In genomic region chr12:111753144-111753881, GRCh38 we compare ENCODE assay signal across 9 cellular contexts. TPM values are rescaled to one million over a fixed set of nuclear protein-coding genes. Genes with fewer than 3 reads are reported as not detected.
DNase-seq lines count a peak whose midpoint lies in the region; ATAC-seq, FAIRE-seq and TF ChIP-seq lines count a peak whose summit lies in the region.
"Had no signal": no experiment of that assay in that cellular context is flagged by ENCODE, and none has a peak within 500 bp of the region (broad histone marks: within the 10 kb centered on the region; RNA-seq: fewer than 3 reads in every experiment).

No MANE protein-coding gene starts in this region.

- no peaks in the 10 kb centered on the region for H3K27me3 Mint-ChIP-seq in immature natural killer cell (ENCODE audit: low read depth in 3 of 3)

- H3K36me3 ChIP-seq in HepG2 (replicated peaks in 1 of 2; ENCODE audit: control insufficient read depth in 1 of 2, insufficient read depth in 2 of 2, low read length in 2 of 2), result peaks cover 2 to 11% of the 10 kb centered on the region in 2 experiments; a peak in 3 of 5 replicates

- no peaks in the 10 kb centered on the region for H4K20me1 ChIP-seq in HepG2 (ENCODE audit: insufficient read depth, low read length)

- H3K4me1 Mint-ChIP-seq in immature natural killer cell, result peaks cover 0 to 3% of the 10 kb centered on the region in 2 donors

- in situ Hi-C loops in HepG2 (cut with HindIII; ENCODE audit: extremely low pct_ligation_motif_present, low pct_unique_long_range_greater_than_20kb), result loop anchor here (10.0 kb wide), 1 partner anchor 61 kb away; no protein-coding TSS in a partner anchor

- no peak overlapping the region for H3K4me3 Mint-ChIP-seq in immature natural killer cell

- peak; percentile 49 for DNase-seq in DMS 273 (lab: John Stamatoyannopoulos, UW; ENCODE audit: unreplicated experiment)
- no peak for DNase-seq in DMS 273 treated with DMSO at 0.1 percent for 48 hours (lab: John Stamatoyannopoulos, UW)
- peak; percentile 60 for DNase-seq in NCI-H2196 (lab: John Stamatoyannopoulos, UW; ENCODE audit: unreplicated experiment)
- DNase-seq in cerebellar cortex (ENCODE audit: low spot score), result peak; percentile 62
- peak; percentile 53 for DNase-seq in HepG2 (ENCODE audit: low spot score)
- DNase-seq in ureter (ENCODE audit: low spot score), result peak; percentile 71
- no peak for DNase-seq in activated CD4-positive, CD25-positive, alpha-beta regulatory T cell treated with anti-CD3 and anti-CD28 coated beads, Interleukin-2, amount 50 U/mL, for 72 hours
- no peak for DNase-seq in immature natural killer cell

- H3K9me3 ChIP-seq in HepG2 (ENCODE audit: low read length), result no peaks in the 10 kb centered on the region

- peak; percentile 98 for TF ChIP-seq CTCF in HepG2 (CRISPR knock-in tag; IDR thresholded peaks at IDR 0.05)

- peaks cover 0 to 12% (median 9%) of the 10 kb centered on the region in 3 donors for H3K36me3 Mint-ChIP-seq in immature natural killer cell

- TF ChIP-seq POLR2A in HepG2 (IDR thresholded peaks at IDR 0.05; ENCODE audit: insufficient read depth in 1 of 2, low read depth in 2 of 2, low read length in 2 of 2), result no peak

- H3K27ac Mint-ChIP-seq in immature natural killer cell, result no peak overlapping the region

- H3K4me2 ChIP-seq in HepG2 (ENCODE audit: low read depth, low read length), result no peak overlapping the region

- 73% methylated on average over 18 of the region's 23 CpGs for WGBS in HepG2 (ENCODE audit: low lambda C conversion rate)

- no TSS peak for BruUV-seq in HepG2 (replicated peaks; lab: Mats Ljungman, UMichigan)

- no peak overlapping the region for H2AFZ ChIP-seq in HepG2 (ENCODE audit: low read length)

- H3K79me2 ChIP-seq in HepG2 (ENCODE audit: insufficient read depth, low read length), result no peaks in the 10 kb centered on the region

- CTCF ChIA-PET in HepG2 (lab: Yijun Ruan, JAX; ENCODE audit: low intra/inter-chr PET ratio, low total read pairs), result interaction anchor here (2.3 to 4.2 kb wide), 2 partner anchors 35 to 60 kb away, joined by 31 to 43 read pairs; no protein-coding TSS in a partner anchor

- intact Hi-C loops in HepG2 (cut with micrococcal nuclease; ENCODE audit: unreplicated experiment), result loop anchor here (1.0 kb wide), 2 partner anchors 35 to 60 kb away; no protein-coding TSS in a partner anchor

- no peaks in the 10 kb centered on the region for H3K9me3 Mint-ChIP-seq in immature natural killer cell

- no peak overlapping the region for H3K4me3 ChIP-seq in HepG2 (replicated peaks in 1 of 3; ENCODE audit: insufficient read depth in 1 of 3, low read depth in 2 of 3, low read length in 3 of 3)

- POLR2A ChIA-PET in HepG2 (lab: Yijun Ruan, JAX), result interaction anchor here (0.9 to 1.7 kb wide), 4 partner anchors 13 to 60 kb away, joined by 3 to 6 read pairs (median 4); partner anchors contain the start of gene ALDH2

- TF ChIP-seq EP300 in HepG2 (IDR thresholded peaks at IDR 0.05; ENCODE audit: low read depth in 2 of 2, low read length in 2 of 2), result no peak
- no peak for TF ChIP-seq EP300 in HepG2 (CRISPR knock-in tag; IDR thresholded peaks at IDR 0.05; ENCODE audit: borderline replicate concordance)

- peaks cover 16% of the 10 kb centered on the region for H3K4me1 ChIP-seq in HepG2 (ENCODE audit: insufficient read depth, low read length)

- peak; percentile 98 for ATAC-seq in HepG2

- FAIRE-seq in HepG2 (lab: Jason Lieb, UNC), result peak; percentile 74
- FAIRE-seq: A204.1 had no signal

- peak; percentile 98 for TF ChIP-seq RAD21 in HepG2 (CRISPR knock-in tag; IDR thresholded peaks at IDR 0.05)

- H3K27ac ChIP-seq in HepG2 (ENCODE audit: extremely low read length, insufficient read depth, low read length), result no peak overlapping the region

- H3K9ac ChIP-seq in HepG2 (ENCODE audit: insufficient read depth, low read depth, low read length), result no peak overlapping the region

- no peaks in the 10 kb centered on the region for H3K27me3 ChIP-seq in HepG2 (ENCODE audit: control insufficient read depth in 1 of 2, insufficient read depth in 2 of 2, low read length in 2 of 2)

TF ChIP-seq in HepG2, 621 proteins besides CTCF, POLR2A, EP300 and RAD21 (continues in another document):
- TF ChIP-seq ATM (IDR thresholded peaks at IDR 0.05; ENCODE audit: borderline replicate concordance), result no peak
- TF ChIP-seq ZNF274 (CRISPR knock-in tag; IDR thresholded peaks at IDR 0.05), result no peak
- TF ChIP-seq ZSCAN22 (CRISPR knock-in tag; IDR thresholded peaks at IDR 0.05), result no peak
- TF ChIP-seq ZNF672 (CRISPR knock-in tag; IDR thresholded peaks at IDR 0.05), result no peak
- TF ChIP-seq RBFOX2 (IDR thresholded peaks at IDR 0.05; ENCODE audit: low read depth, low read length), result no peak
- TF ChIP-seq ZFP91 (CRISPR knock-in tag; IDR thresholded peaks at IDR 0.05; ENCODE audit: borderline replicate concordance), result peak; percentile 63
- TF ChIP-seq PHF20 (CRISPR knock-in tag; IDR thresholded peaks at IDR 0.05), result no peak
- TF ChIP-seq ZMYM4 (CRISPR knock-in tag; IDR thresholded peaks at IDR 0.05), result no peak
- TF ChIP-seq ZNF280B (CRISPR knock-in tag; IDR thresholded peaks at IDR 0.05; ENCODE audit: borderline replicate concordance), result 0 out of 2 replicates have a peak, but pooled peaks have one; percentile 50

RNA-seq across cellular contexts. Expression of gene ALDH2, which starts 13.4 kb away (rescaled TPM):
- total RNA-seq in HepG2 (2016; rRNA removed; fragmentation: Illumina TruSeq; extraction: Trizol) (72.8 and 103 TPM in 2 replicates), ureter (66.9 TPM)
- total RNA-seq in HepG2 (2016; cell fraction: cytosol; rRNA removed; fragmentation: Illumina TruSeq; extraction: Trizol; ENCODE audit: low read depth), result 8.4 and 10.0 TPM in 2 replicates
- total RNA-seq in HepG2 (2016; cell fraction: insoluble cytoplasmic fraction; rRNA removed; fragmentation: Illumina TruSeq; extraction: Trizol), result 66.6 and 111 TPM in 2 replicates
- total RNA-seq in HepG2 (2016; cell fraction: membrane; rRNA removed; fragmentation: Illumina TruSeq; extraction: Trizol), result 21.1 and 23.4 TPM in 2 replicates
- 30.1 and 34.3 TPM in 2 replicates for total RNA-seq in HepG2 (2016; cell fraction: nucleus; rRNA removed; fragmentation: Illumina TruSeq; extraction: Trizol)
- polyA plus RNA-seq in HepG2 (2011; rRNA removed) (67.8 and 78.8 TPM in 2 replicates), immature natural killer cell (10 to 100 TPM in 1 of 3 donors, 1 to 10 TPM in 2; 1.7 to 18.7 (median 8.2) TPM)
- 60.0 and 72.7 TPM in 2 replicates for polyA plus RNA-seq in HepG2 (2011; cell fraction: cytosol; rRNA removed)
- 56.8 and 58.9 TPM in 2 replicates for polyA plus RNA-seq in HepG2 (2011; cell fraction: nucleus; rRNA removed)
- 46.9 and 67.0 TPM in 2 replicates for polyA plus RNA-seq in HepG2 (2012)
- 21.3 and 21.9 TPM in 2 replicates for polyA plus RNA-seq in HepG2 (2016; cell fraction: cytosol; fragmentation: Illumina TruSeq; extraction: Trizol; ENCODE audit: low read depth)
- 133 and 139 TPM in 2 replicates for polyA plus RNA-seq in HepG2 (2016; cell fraction: insoluble cytoplasmic fraction; fragmentation: Illumina TruSeq; extraction: Trizol; ENCODE audit: low read depth)
- polyA plus RNA-seq in HepG2 (2016; cell fraction: membrane; fragmentation: Illumina TruSeq; extraction: Trizol; ENCODE audit: low read depth), result 31.6 and 34.9 TPM in 2 replicates
- 105 and 114 TPM in 2 replicates for polyA plus RNA-seq in HepG2 (2016; cell fraction: nucleus; fragmentation: Illumina TruSeq; extraction: Trizol; ENCODE audit: insufficient read depth, low read depth)
- 3.8 and 84.5 TPM in 2 replicates for polyA minus RNA-seq in HepG2 (2011; rRNA and poly(A)+ RNA removed; ENCODE audit: low replicate concordance)
- polyA minus RNA-seq in HepG2 (2011; cell fraction: cytosol; rRNA and poly(A)+ RNA removed), result 39.2 and 47.6 TPM in 2 replicates
- polyA minus RNA-seq in HepG2 (2011; cell fraction: nucleus; rRNA and poly(A)+ RNA removed), result 13.9 and 14.5 TPM in 2 replicates

Comparison
In these comparisons a context has a peak if more than half of its experiments do, and no peak if none do; other contexts are left out.
1. DNase-seq: peak in DMS 273 (single experiment), NCI-H2196 (single experiment), cerebellar cortex (single experiment), HepG2 (single experiment) and ureter (single experiment); none in DMS 273 treated with DMSO at 0.1 percent for 48 hours (single experiment), activated CD4-positive, CD25-positive, alpha-beta regulatory T cell treated with anti-CD3 and anti-CD28 coated beads, Interleukin-2, amount 50 U/mL, for 72 hours (single experiment) and immature natural killer cell (0 of 3).